In the genomic region with DNA sequence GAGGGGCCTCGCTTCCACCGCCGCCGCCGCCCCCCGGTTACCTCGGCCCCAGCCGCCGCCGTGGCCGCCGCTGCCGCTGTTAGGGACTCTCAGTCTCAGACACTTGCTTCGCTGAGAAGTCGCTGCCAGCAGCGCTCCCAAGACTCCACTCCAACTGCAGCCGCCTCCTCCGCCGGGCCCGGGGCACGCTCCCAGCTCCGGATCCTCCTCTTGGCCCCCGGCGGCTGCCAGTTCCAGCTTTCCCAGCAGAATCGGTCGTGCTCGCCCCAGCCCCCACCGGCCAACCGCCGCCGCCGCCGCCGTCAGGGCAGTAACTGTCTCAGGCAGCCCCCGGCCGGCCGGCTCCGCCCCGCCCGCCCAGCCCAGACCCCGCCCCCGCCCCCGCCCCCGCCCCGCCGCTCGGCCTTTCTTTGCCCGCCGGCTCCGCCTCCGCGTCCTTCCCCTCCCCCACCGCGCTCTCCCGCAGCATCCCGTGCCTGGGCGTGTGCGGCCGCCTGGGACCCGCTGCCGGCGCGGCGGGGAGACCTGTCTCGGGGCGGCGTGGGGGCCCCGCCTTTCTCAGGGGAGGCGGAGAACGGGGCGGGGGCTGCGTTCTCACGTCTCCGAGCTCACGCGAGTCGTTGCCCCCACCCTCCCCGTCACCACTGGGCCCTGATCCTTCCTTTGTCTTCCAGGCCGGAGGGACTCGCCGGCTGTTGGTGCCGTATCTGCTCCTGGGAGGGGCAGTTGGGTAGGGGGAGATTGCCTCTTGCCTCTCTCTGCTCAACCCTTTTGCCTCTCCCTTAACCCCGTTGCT, we compare ENCODE assay signal across 8 cellular contexts. TPM values are rescaled to one million over a fixed set of nuclear protein-coding genes. Genes with fewer than 3 reads are reported as not detected.
A peak's percentile ranks its signal among the peaks of the same experiment; 100 is the strongest.
DNase-seq lines count a peak whose midpoint lies in the region; ATAC-seq and TF ChIP-seq lines count a peak whose summit lies in the region.

A gene with protein sequence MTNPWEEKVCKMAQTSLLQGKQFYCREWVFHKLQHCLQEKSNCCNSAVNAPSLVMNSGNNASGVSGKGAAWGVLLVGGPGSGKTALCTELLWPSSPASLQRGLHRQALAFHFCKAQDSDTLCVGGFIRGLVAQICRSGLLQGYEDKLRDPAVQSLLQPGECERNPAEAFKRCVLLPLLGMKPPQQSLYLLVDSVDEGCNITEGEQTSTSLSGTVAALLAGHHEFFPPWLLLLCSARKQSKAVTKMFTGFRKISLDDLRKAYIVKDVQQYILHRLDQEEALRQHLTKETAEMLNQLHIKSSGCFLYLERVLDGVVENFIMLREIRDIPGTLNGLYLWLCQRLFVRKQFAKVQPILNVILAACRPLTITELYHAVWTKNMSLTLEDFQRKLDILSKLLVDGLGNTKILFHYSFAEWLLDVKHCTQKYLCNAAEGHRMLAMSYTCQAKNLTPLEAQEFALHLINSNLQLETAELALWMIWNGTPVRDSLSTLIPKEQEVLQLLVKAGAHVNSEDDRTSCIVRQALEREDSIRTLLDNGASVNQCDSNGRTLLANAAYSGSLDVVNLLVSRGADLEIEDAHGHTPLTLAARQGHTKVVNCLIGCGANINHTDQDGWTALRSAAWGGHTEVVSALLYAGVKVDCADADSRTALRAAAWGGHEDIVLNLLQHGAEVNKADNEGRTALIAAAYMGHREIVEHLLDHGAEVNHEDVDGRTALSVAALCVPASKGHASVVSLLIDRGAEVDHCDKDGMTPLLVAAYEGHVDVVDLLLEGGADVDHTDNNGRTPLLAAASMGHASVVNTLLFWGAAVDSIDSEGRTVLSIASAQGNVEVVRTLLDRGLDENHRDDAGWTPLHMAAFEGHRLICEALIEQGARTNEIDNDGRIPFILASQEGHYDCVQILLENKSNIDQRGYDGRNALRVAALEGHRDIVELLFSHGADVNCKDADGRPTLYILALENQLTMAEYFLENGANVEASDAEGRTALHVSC (N-terminal part only) (minus strand): TSS at position 316 of the 796 bp plus-strand sequence. CDS start 2,221 bp downstream, outside the sequence.

- POLR2A ChIA-PET in Caco-2 (lab: Charles Lee) = interaction anchor here (1.0 kb wide), 1 partner anchor 28 kb away, joined by 5 read pairs; no protein-coding TSS in a partner anchor

- no peak within 1 kb of the TSS for H3K27ac Mint-ChIP-seq in Caco-2 (ENCODE audit: unreplicated experiment)

- peak within 1 kb of the TSS; percentile 96 for H3K27ac ChIP-seq in epithelial cell of prostate

- BruUV-seq in Caco-2 (replicated peaks; lab: Mats Ljungman, UMichigan) = no TSS peak

- H3K9me3 ChIP-seq in Caco-2 = no peaks in the 10 kb centered on the region
- no peaks in the 10 kb centered on the region for H3K9me3 ChIP-seq in mononuclear cell (ENCODE audit: low read depth, low read length)

- H3K36me3 Mint-ChIP-seq in Caco-2 (ENCODE audit: insufficient read depth, unreplicated experiment) = peaks cover 7% of the 10 kb centered on the region

- H3K4me1 ChIP-seq in Caco-2 (peaks cover 9% of the 10 kb centered on the region), mononuclear cell (ENCODE audit: insufficient read depth, low read length) (peaks cover 26% of the 10 kb centered on the region)

- H3K27me3 Mint-ChIP-seq in Caco-2 (ENCODE audit: insufficient read depth, unreplicated experiment) = no peaks in the 10 kb centered on the region

- no peaks in the 10 kb centered on the region for H3K4me1 Mint-ChIP-seq in Caco-2 (ENCODE audit: low read depth, unreplicated experiment)

- no peak for TF ChIP-seq CTCF in Caco-2 (IDR thresholded peaks at IDR 0.05; ENCODE audit: insufficient read depth in 1 of 2, low read depth in 1 of 2, low read length in 1 of 2, severe bottlenecking in 1 of 2, unreplicated experiment in 1 of 2)

- peak; percentile 64 for ATAC-seq in GM21367 (IDR thresholded peaks at IDR 0.05; ENCODE audit: unreplicated experiment)

- H3K4me3 Mint-ChIP-seq in Caco-2 (ENCODE audit: unreplicated experiment) = no peak within 1 kb of the TSS

- intact Hi-C loops in Caco-2 (cut with micrococcal nuclease; ENCODE audit: unreplicated experiment) = loop anchor here (1.0 to 5.0 kb wide), 4 partner anchors 70 to 378 kb away; no protein-coding TSS in a partner anchor

- H3K27me3 ChIP-seq in Caco-2 (replicated peaks; ENCODE audit: control insufficient read depth, insufficient read depth, low read length) (no peaks in the 10 kb centered on the region), mononuclear cell (ENCODE audit: insufficient read depth, low read length) (no peaks in the 10 kb centered on the region)

- CTCF ChIA-PET in Caco-2 (lab: Charles Lee) = no interaction called here

- DNase-seq in Caco-2 = peak; percentile 90
- DNase-seq in HT-29 (ENCODE audit: low spot score) = peak; percentile 79
- peak; percentile 68 for DNase-seq in NOMO-1 treated with DMSO at 0.1 percent for 48 hours (lab: John Stamatoyannopoulos, UW; ENCODE audit: unreplicated experiment)
- peak; percentile 34 for DNase-seq in activated T-cell treated with anti-CD3 and anti-CD28 coated beads for 4 hours
- DNase-seq in epithelial cell of prostate (ENCODE audit: low read depth, low spot score) = peak; percentile 44
- DNase-seq in stimulated activated CD8-positive, alpha-beta memory T cell treated with anti-CD3 and anti-CD28 coated beads, Interleukin-2, amount 100 ng/mL, for 48 hours (ENCODE audit: low read depth in 2 of 2) = peak; percentile 20 to 44

- peak within 1 kb of the TSS; percentile 82 for H3K4me3 ChIP-seq in Caco-2 (ENCODE audit: low read depth, low read length)
- H3K4me3 ChIP-seq in mononuclear cell (ENCODE audit: low read length) = peak within 1 kb of the TSS; percentile 52

- H3K9me3 Mint-ChIP-seq in Caco-2 (ENCODE audit: unreplicated experiment) = no peaks in the 10 kb centered on the region

- no peaks in the 10 kb centered on the region for H3K36me3 ChIP-seq in Caco-2 (ENCODE audit: control insufficient read depth, insufficient read depth, low read length)

RNA-seq across cellular contexts. Expression of the gene that starts here (rescaled TPM):
- 7.0 and 7.7 TPM in 2 replicates for total RNA-seq in Caco-2 (2022)
- total RNA-seq in HT-29 (2014; rRNA removed; shearing (Covaris generic)) = 8.6 and 8.9 TPM in 2 replicates
- 1.7 TPM for total RNA-seq in mononuclear cell

Comparison
In these comparisons a context has a peak if more than half of its experiments do, and no peak if none do; other contexts are left out.
1. Peak in every context shown above with its lines: DNase-seq, ATAC-seq, H3K4me3 ChIP-seq and H3K27ac ChIP-seq.
2. DNase-seq: peak in every context shown above with its lines; median percentile 90 in Caco-2; 79 in HT-29; 68 in NOMO-1 treated with DMSO at 0.1 percent for 48 hours; 44 in epithelial cell of prostate; 34 in activated T-cell treated with anti-CD3 and anti-CD28 coated beads for 4 hours; 32 in stimulated activated CD8-positive, alpha-beta memory T cell treated with anti-CD3 and anti-CD28 coated beads, Interleukin-2, amount 100 ng/mL, for 48 hours.